7 cellular contexts compared by ENCODE assay signal in genomic region chr3:53161820-53162671, GRCh38. TPM values are rescaled to one million over a fixed set of nuclear protein-coding genes. Genes with fewer than 3 reads are reported as not detected.
A peak's percentile ranks its signal among the peaks of the same experiment; 100 is the strongest.
DNase-seq lines count a peak whose midpoint lies in the region; ATAC-seq and TF ChIP-seq lines count a peak whose summit lies in the region.

No MANE protein-coding gene starts in this region.

- H3K4me2 ChIP-seq in KMS-11: peak overlapping the region; percentile 29; the same call in 1 of the 2 replicates

- POLR2A ChIA-PET in activated CD4-positive, alpha-beta memory T cell treated with anti-CD3 and anti-CD28 coated beads for 36 hours (lab: Charles Lee): no interaction called here

- peak overlapping the region; percentile 77 for H3K4me3 Mint-ChIP-seq in activated CD4-positive, alpha-beta memory T cell treated with anti-CD3 and anti-CD28 coated beads for 36 hours
- H3K4me3 Mint-ChIP-seq in nephron progenitor cell: peak overlapping the region; percentile 84

- peak overlapping the region; percentile 51; the same call in 1 of the 2 replicates for H3K9ac ChIP-seq in KMS-11

- H3K36me3 ChIP-seq in KMS-11 (ENCODE audit: insufficient read depth) (no peaks in the 10 kb centered on the region), upper lobe of right lung (no peaks in the 10 kb centered on the region)

- intact Hi-C loops in activated CD4-positive, alpha-beta memory T cell treated with anti-CD3 and anti-CD28 coated beads for 36 hours (cut with micrococcal nuclease): loop anchor here (2.0 to 5.0 kb wide), 2 partner anchors 47 to 95 kb away; partner anchors contain the start of gene TKT
- intact Hi-C loops in upper lobe of right lung (cut with DNase I): no loop called here

- no peaks in the 10 kb centered on the region for H3K9me3 Mint-ChIP-seq in activated CD4-positive, alpha-beta memory T cell treated with anti-CD3 and anti-CD28 coated beads for 36 hours
- H3K9me3 Mint-ChIP-seq in nephron progenitor cell: no peaks in the 10 kb centered on the region

- no peaks in the 10 kb centered on the region; the same call in 1 of the 2 replicates for H3K79me2 ChIP-seq in KMS-11 (ENCODE audit: insufficient read depth, low read depth)

- H3K27ac Mint-ChIP-seq in activated CD4-positive, alpha-beta memory T cell treated with anti-CD3 and anti-CD28 coated beads for 36 hours: peak overlapping the region; percentile 57
- H3K27ac Mint-ChIP-seq in nephron progenitor cell: peak overlapping the region; percentile 68

- H2AFZ ChIP-seq in KMS-11 (ENCODE audit: low read depth): no peak overlapping the region

- H3K4me3 ChIP-seq in KMS-11 (IDR thresholded peaks at IDR 0.05; ENCODE audit: insufficient read depth, low read depth, low read length) (no peak overlapping the region), epithelial cell of proximal tubule (ENCODE audit: low read depth, low read length) (peak overlapping the region; percentile 89), upper lobe of right lung (peak overlapping the region; percentile 82)

- H3K9me3 ChIP-seq in upper lobe of right lung: no peaks in the 10 kb centered on the region

- H3K27ac ChIP-seq in KMS-11 (no peak overlapping the region), upper lobe of right lung (peak overlapping the region; percentile 90)

- peak; percentile 0 for ATAC-seq in upper lobe of right lung

- TF ChIP-seq POLR2A in GM18526 (IDR thresholded peaks at IDR 0.05; ENCODE audit: extremely low read depth, insufficient read length): peak; percentile 66

- H3K4me1 ChIP-seq in KMS-11 (ENCODE audit: low read depth, poor library complexity, severe bottlenecking) (peaks cover 14% of the 10 kb centered on the region), upper lobe of right lung (peaks cover 62% of the 10 kb centered on the region)

- TF ChIP-seq CTCF in KMS-11 (conservative IDR thresholded peaks at IDR 0.05; ENCODE audit: low read depth, low read length): no peak
- TF ChIP-seq CTCF in epithelial cell of proximal tubule (conservative IDR thresholded peaks at IDR 0.05; ENCODE audit: low read depth, low read length): no peak
- no peak for TF ChIP-seq CTCF in nephron progenitor cell (IDR thresholded peaks at IDR 0.05)
- TF ChIP-seq CTCF in upper lobe of right lung (IDR thresholded peaks at IDR 0.05): no peak

- CTCF ChIA-PET in activated CD4-positive, alpha-beta memory T cell treated with anti-CD3 and anti-CD28 coated beads for 36 hours (lab: Charles Lee): interaction anchor here (2.5 kb wide), 1 partner anchor 34 kb away, joined by 9 read pairs; no protein-coding TSS in a partner anchor

- H4K20me1 ChIP-seq in KMS-11 (ENCODE audit: insufficient read depth): no peaks in the 10 kb centered on the region

- peaks cover 22% of the 10 kb centered on the region for H3K4me1 Mint-ChIP-seq in activated CD4-positive, alpha-beta memory T cell treated with anti-CD3 and anti-CD28 coated beads for 36 hours (ENCODE audit: low read depth)
- H3K4me1 Mint-ChIP-seq in nephron progenitor cell: peaks cover 61% of the 10 kb centered on the region

- H3K27me3 ChIP-seq in KMS-11 (ENCODE audit: insufficient read depth, low read depth) (no peaks in the 10 kb centered on the region), upper lobe of right lung (no peaks in the 10 kb centered on the region)

- no peaks in the 10 kb centered on the region for H3K36me3 Mint-ChIP-seq in activated CD4-positive, alpha-beta memory T cell treated with anti-CD3 and anti-CD28 coated beads for 36 hours
- no peaks in the 10 kb centered on the region for H3K36me3 Mint-ChIP-seq in nephron progenitor cell (ENCODE audit: low read depth)

- DNase-seq in activated CD4-positive, alpha-beta memory T cell treated with anti-CD3 and anti-CD28 coated beads for 36 hours: peak; percentile 69
- DNase-seq in epithelial cell of proximal tubule (ENCODE audit: low read depth) (no peak), nephron progenitor cell (peak; percentile 71), upper lobe of right lung (peak; percentile 76), NCI-H187 (lab: John Stamatoyannopoulos, UW) (no peak)

- H3K27me3 Mint-ChIP-seq in activated CD4-positive, alpha-beta memory T cell treated with anti-CD3 and anti-CD28 coated beads for 36 hours: peaks cover 8% of the 10 kb centered on the region
- H3K27me3 Mint-ChIP-seq in nephron progenitor cell (ENCODE audit: low read depth, poor library complexity): peaks cover 11% of the 10 kb centered on the region

RNA-seq across cellular contexts. Expression of gene PRKCD, which starts 1.0 kb away (rescaled TPM):
- total RNA-seq in activated CD4-positive, alpha-beta memory T cell treated with anti-CD3 and anti-CD28 coated beads for 36 hours: 10 to 100 TPM; 23.8 to 25.9 TPM
- 4.0 and 9.3 TPM in 2 replicates for total RNA-seq in epithelial cell of proximal tubule
- total RNA-seq in upper lobe of right lung: 78.4 TPM

RNA-seq across cellular contexts. Expression of gene RFT1, which starts 31.8 kb away (rescaled TPM):
- total RNA-seq in activated CD4-positive, alpha-beta memory T cell treated with anti-CD3 and anti-CD28 coated beads for 36 hours: 10 to 100 TPM; 35.0 to 38.2 TPM
- total RNA-seq in epithelial cell of proximal tubule (25.1 and 29.2 TPM in 2 replicates), upper lobe of right lung (20.6 TPM)

Comparison
In these comparisons a context has a peak if more than half of its experiments do, and no peak if none do; other contexts are left out.
1. DNase-seq: peak in activated CD4-positive, alpha-beta memory T cell treated with anti-CD3 and anti-CD28 coated beads for 36 hours (single experiment), nephron progenitor cell (single experiment) and upper lobe of right lung (single experiment); none in epithelial cell of proximal tubule (single experiment) and NCI-H187 (0 of 2).